Comparison of ENCODE assay signal across 27 cellular contexts in genomic region chr4:59647011-59647410, GRCh38.
A peak's percentile ranks its signal among the peaks of the same experiment; 100 is the strongest.
DNase-seq lines count a peak whose midpoint lies in the region; ATAC-seq, FAIRE-seq and TF ChIP-seq lines count a peak whose summit lies in the region.
"Had no signal": no experiment of that assay in that cellular context is flagged by ENCODE, and none has a peak within 500 bp of the region (broad histone marks: within the 10 kb centered on the region; RNA-seq: fewer than 3 reads in every experiment).

No MANE protein-coding gene starts in this region.

- no peak overlapping the region for H3K14ac ChIP-seq in H1 (ENCODE audit: insufficient read length)

- H4K20me1 ChIP-seq in PC-3 (ENCODE audit: low read length) = no peaks in the 10 kb centered on the region
- no peaks in the 10 kb centered on the region for H4K20me1 ChIP-seq in H1 (replicated peaks in 1 of 2; ENCODE audit: control insufficient read depth in 1 of 2, insufficient read depth in 2 of 2, low read length in 2 of 2)
- H4K20me1 ChIP-seq: BLaER1 had no signal

- H2BK120ac ChIP-seq in H1 (replicated peaks; ENCODE audit: low read depth, low read length) = no peak overlapping the region

- H3K4me1 ChIP-seq in PC-3 (ENCODE audit: insufficient read depth, low read length) (no peaks in the 10 kb centered on the region), H1 (replicated peaks in 1 of 4; ENCODE audit: control insufficient read depth in 3 of 4, insufficient read depth in 4 of 4, low read length in 3 of 4) (no peaks in the 10 kb centered on the region), endodermal cell (ENCODE audit: control insufficient read depth, insufficient read depth, low read length) (no peaks in the 10 kb centered on the region)
- H3K4me1 ChIP-seq: BE2C, BLaER1 had no signal

- CTCF ChIA-PET in PC-3 (lab: Charles Lee) (no interaction called here), H1 (lab: Charles Lee; ENCODE audit: partially characterized antibody) (interaction anchor here (0.5 kb wide), 1 partner anchor 12 kb away, joined by 3 read pairs; no protein-coding TSS in a partner anchor)

- H3K4me2 ChIP-seq in PC-3 (ENCODE audit: low read length) (no peak overlapping the region), H1 (ENCODE audit: insufficient read depth in 1 of 2, low read depth in 2 of 2, low read length in 2 of 2) (no peak overlapping the region)
- H3K4me2 ChIP-seq: BLaER1 had no signal

- H3K79me2 ChIP-seq in PC-3 (ENCODE audit: low read length) (no peaks in the 10 kb centered on the region), H1 (ENCODE audit: control insufficient read depth in 1 of 2, insufficient read depth in 2 of 2, low read length in 2 of 2) (no peaks in the 10 kb centered on the region)

- no peak for TF ChIP-seq POLR2A in H1 (IDR thresholded peaks at IDR 0.05; ENCODE audit: control extremely low read depth in 1 of 2, low read depth in 2 of 2, low read length in 2 of 2)

- H3K23me2 ChIP-seq in H1 (ENCODE audit: low read depth, low read length) = no peaks in the 10 kb centered on the region

- intact Hi-C loops in PC-3 (cut with micrococcal nuclease) = no loop called here

- 94% methylated on average over 2 of the region's 2 CpGs; no CpG with 5 or more reads in 1 of the 2 experiments for WGBS in H1 (ENCODE audit: extremely low coverage in 1 of 2, insufficient coverage in 1 of 2, insufficient read length in 1 of 2, insufficient replicate concordance in 2 of 2, low coverage in 1 of 2, low lambda C conversion rate in 2 of 2, missing lambda C conversion rate in 1 of 2), 2 experiments
- WGBS in endodermal cell (ENCODE audit: insufficient coverage in 1 of 2, insufficient read length in 1 of 2), 2 experiments = 89 to 100% methylated on average over 1 to 2 of the region's 2 CpGs

- H3K9me3 Mint-ChIP-seq in endodermal cell = no peaks in the 10 kb centered on the region

- H2BK12ac ChIP-seq in H1 (ENCODE audit: low read depth, low read length) = no peak overlapping the region

- H3K9me2 ChIP-seq in PC-3 (replicated peaks; ENCODE audit: low read length) = no peaks in the 10 kb centered on the region

- H3K18ac ChIP-seq in H1 (ENCODE audit: extremely low read depth, low read length) = no peak overlapping the region

- DNase-seq in PC-3 = peak; percentile 9
- DNase-seq in H1 (ENCODE audit: low read depth in 1 of 2, low spot score in 2 of 2) = no peak
- DNase-seq in islet precursor cell = peak; percentile 62
- no peak for DNase-seq in SW 1271 (lab: John Stamatoyannopoulos, UW)
- no peak for DNase-seq in NCI-H510A (lab: John Stamatoyannopoulos, UW)
- DNase-seq in endodermal cell = no peak
- DNase-seq: 8988T; ACHN; BE2C; C1 segment of cervical spinal cord; CD4-positive, alpha-beta memory T cell; CD4-positive, CD25-positive, alpha-beta regulatory T cell; CD8-positive, alpha-beta memory T cell; COR-L47; DMS 273 treated with DMSO at 0.1 percent for 48 hours; DMS153; DMS53; DMS79; DND-41; EL; GDM1 had no signal

- no peak overlapping the region for H2BK20ac ChIP-seq in H1 (ENCODE audit: low read length)

- no peaks in the 10 kb centered on the region for H3K79me1 ChIP-seq in H1 (ENCODE audit: low read depth, low read length)

- no peak overlapping the region for H2AFZ ChIP-seq in PC-3 (ENCODE audit: low read length)
- H2AFZ ChIP-seq in H1 (ENCODE audit: low read length) = 0 out of 2 replicates have a peak overlapping the region, but pooled peaks have one; percentile 7

- H3K36me3 ChIP-seq in PC-3 (ENCODE audit: low read depth, low read length) (no peaks in the 10 kb centered on the region), H1 (ENCODE audit: control insufficient read depth in 2 of 4, insufficient read depth in 4 of 4, low read length in 3 of 4) (no peaks in the 10 kb centered on the region), endodermal cell (ENCODE audit: control insufficient read depth, insufficient read depth, low read length) (no peaks in the 10 kb centered on the region)
- H3K36me3 ChIP-seq: BE2C, BLaER1 had no signal

- no peak overlapping the region for H3K23ac ChIP-seq in H1 (ENCODE audit: insufficient read length)

- H3K4me3 ChIP-seq in PC-3 (ENCODE audit: low read length) = no peak overlapping the region
- no peak overlapping the region for H3K4me3 ChIP-seq in H1 (ENCODE audit: extremely low read depth in 1 of 4, insufficient read depth in 2 of 4, low read depth in 3 of 4, low read length in 4 of 4)
- no peak overlapping the region for H3K4me3 ChIP-seq in endodermal cell (ENCODE audit: low read length)
- H3K4me3 ChIP-seq: BLaER1, GM12878 had no signal

- TF ChIP-seq EP300 in H1 (IDR thresholded peaks at IDR 0.05; ENCODE audit: borderline replicate concordance in 1 of 2, low read depth in 2 of 2, low read length in 2 of 2) = no peak

- H2AK5ac ChIP-seq in H1 (ENCODE audit: low read depth, low read length) = no peak overlapping the region

- no TSS peak for BruUV-seq in PC-3 (replicated peaks; lab: Mats Ljungman, UMichigan)

- ATAC-seq in PC-3 = no peak
- ATAC-seq: GM12878 had no signal

- no peak overlapping the region for H4K5ac ChIP-seq in H1 (ENCODE audit: insufficient read length, low read depth, low read length)

- H2BK5ac ChIP-seq in H1 (ENCODE audit: low read depth, low read length) = no peak overlapping the region

- POLR2A ChIA-PET in PC-3 (lab: Charles Lee; ENCODE audit: unreplicated experiment) (no interaction called here), H1 (lab: Charles Lee; ENCODE audit: partially characterized antibody) (no interaction called here)

- H3K9ac ChIP-seq in PC-3 (ENCODE audit: low read length) (no peak overlapping the region), H1 (replicated peaks in 1 of 4; ENCODE audit: extremely low read depth in 1 of 4, low read depth in 3 of 4, low read length in 3 of 4) (no peak overlapping the region), endodermal cell (ENCODE audit: extremely low read depth, low read length, poor library complexity, severe bottlenecking) (no peak overlapping the region)
- H3K9ac ChIP-seq: BLaER1 had no signal

- TF ChIP-seq CTCF in PC-3 (conservative IDR thresholded peaks at IDR 0.05; ENCODE audit: low read depth, low read length) = no peak
- no peak for TF ChIP-seq CTCF in H1 (IDR thresholded peaks at IDR 0.05; ENCODE audit: control extremely low read depth in 1 of 3, insufficient read depth in 1 of 3, low read depth in 1 of 3, low read length in 3 of 3)
- no peak for TF ChIP-seq CTCF in endodermal cell (conservative IDR thresholded peaks at IDR 0.05)

- no peaks in the 10 kb centered on the region for H3K36me3 Mint-ChIP-seq in endodermal cell (ENCODE audit: low read depth)
- H3K36me3 Mint-ChIP-seq: CD14-positive monocyte; CD4-positive, alpha-beta memory T cell; CD4-positive, CD25-positive, alpha-beta regulatory T cell; CD8-positive, alpha-beta memory T cell had no signal

- FAIRE-seq in H1 (lab: Jason Lieb, UNC) = no peak
- FAIRE-seq: A204.1, GM12878, GM12892, GM18507 had no signal

- H3K27me3 ChIP-seq in PC-3 (ENCODE audit: low read length) (no peaks in the 10 kb centered on the region), H1 (replicated peaks in 1 of 4; ENCODE audit: control insufficient read depth in 3 of 4, extremely low read depth in 1 of 4, insufficient read depth in 3 of 4, low read length in 3 of 4) (no peaks in the 10 kb centered on the region), endodermal cell (ENCODE audit: control insufficient read depth, insufficient read depth, low read length, poor library complexity, severe bottlenecking) (no peaks in the 10 kb centered on the region)
- H3K27me3 ChIP-seq: BE2C, BLaER1 had no signal

- H3K27ac ChIP-seq in PC-3 (ENCODE audit: low read length) = no peak overlapping the region
- H3K27ac ChIP-seq in H1 (ENCODE audit: low read depth, low read length) = no peak overlapping the region
- no peak overlapping the region for H3K27ac ChIP-seq in endodermal cell (ENCODE audit: low read depth, low read length)
- H3K27ac ChIP-seq: BLaER1 had no signal

- TF ChIP-seq RAD21 in H1 (IDR thresholded peaks at IDR 0.05 in 1 of 2, conservative IDR thresholded peaks at IDR 0.05 in 1 of 2; ENCODE audit: low read depth in 2 of 2, low read length in 2 of 2) = no peak

- H4K91ac ChIP-seq in H1 (replicated peaks; ENCODE audit: insufficient read length, low read length) = no peak overlapping the region

- no peak overlapping the region for H4K8ac ChIP-seq in H1 (ENCODE audit: extremely low read depth, insufficient read depth, low read length)

- no peak overlapping the region for H3K56ac ChIP-seq in H1 (replicated peaks; ENCODE audit: insufficient read length, low read depth, low read length)

- H2BK15ac ChIP-seq in H1 (ENCODE audit: low read length) = no peak overlapping the region

- H3K27me3 Mint-ChIP-seq in endodermal cell (ENCODE audit: insufficient read depth) = no peaks in the 10 kb centered on the region
- H3K27me3 Mint-ChIP-seq: CD4-positive, alpha-beta memory T cell; CD4-positive, CD25-positive, alpha-beta regulatory T cell; CD8-positive, alpha-beta memory T cell had no signal

- no peaks in the 10 kb centered on the region for H3F3A ChIP-seq in PC-3 (ENCODE audit: low read length, unreplicated experiment)

- no peak overlapping the region for H3K4me3 Mint-ChIP-seq in endodermal cell
- H3K4me3 Mint-ChIP-seq: CD14-positive monocyte; CD4-positive, alpha-beta memory T cell; CD4-positive, CD25-positive, alpha-beta regulatory T cell; CD8-positive, alpha-beta memory T cell had no signal

- H3K4ac ChIP-seq in H1 (replicated peaks; ENCODE audit: insufficient read length, low read depth, low read length) = no peak overlapping the region

- peaks cover 5% of the 10 kb centered on the region; the same call in 1 of the 2 replicates for H3K9me3 ChIP-seq in PC-3 (ENCODE audit: low read length)
- no peaks in the 10 kb centered on the region for H3K9me3 ChIP-seq in H1 (ENCODE audit: insufficient read depth in 2 of 2, low read depth in 1 of 2, low read length in 1 of 2)
- H3K9me3 ChIP-seq in endodermal cell (ENCODE audit: control insufficient read depth, low read length) = no peaks in the 10 kb centered on the region
- H3K9me3 ChIP-seq: BE2C, BLaER1 had no signal

- H3K27ac Mint-ChIP-seq in endodermal cell = no peak overlapping the region
- H3K27ac Mint-ChIP-seq: CD14-positive monocyte; CD4-positive, alpha-beta memory T cell; CD4-positive, CD25-positive, alpha-beta regulatory T cell; CD8-positive, alpha-beta memory T cell had no signal

- H3K4me1 Mint-ChIP-seq in endodermal cell = no peaks in the 10 kb centered on the region
- H3K4me1 Mint-ChIP-seq: CD14-positive monocyte; CD4-positive, alpha-beta memory T cell; CD4-positive, CD25-positive, alpha-beta regulatory T cell; CD8-positive, alpha-beta memory T cell had no signal

TF ChIP-seq in H1, 55 proteins besides CTCF, POLR2A, EP300 and RAD21 (continues in another document):
- TF ChIP-seq SP4 (IDR thresholded peaks at IDR 0.05; ENCODE audit: low read length) = no peak
- no peak for TF ChIP-seq CHD1 (IDR thresholded peaks at IDR 0.05; ENCODE audit: low read depth, low read length)
- no peak for TF ChIP-seq MAX (IDR thresholded peaks at IDR 0.05)

Comparison
In these comparisons a context has a peak if more than half of its experiments do, and no peak if none do; other contexts are left out.
1. DNase-seq: peak in PC-3 (single experiment) and islet precursor cell (single experiment); none in H1 (0 of 2), SW 1271 (0 of 2), NCI-H510A (single experiment) and endodermal cell (single experiment).